In genomic region chr2:3493610-3493997, GRCh38 we compare ENCODE assay signal across 10 cellular contexts. TPM values are rescaled to one million over a fixed set of nuclear protein-coding genes. Genes with fewer than 3 reads are reported as not detected.
A peak's percentile ranks its signal among the peaks of the same experiment; 100 is the strongest.
DNase-seq lines count a peak whose midpoint lies in the region; ATAC-seq and TF ChIP-seq lines count a peak whose summit lies in the region.
"Had no signal": no experiment of that assay in that cellular context is flagged by ENCODE, and none has a peak within 500 bp of the region (broad histone marks: within the 10 kb centered on the region; RNA-seq: fewer than 3 reads in every experiment).

No MANE protein-coding gene starts in this region.

- H3K4me3 Mint-ChIP-seq in nephron = peak overlapping the region; percentile 6 to 43 (median 26)

- TF ChIP-seq CTCF in AG09309 (IDR thresholded peaks at IDR 0.05; ENCODE audit: control insufficient read depth, insufficient read depth, low read depth, low read length, missing control alignments) (no peak), Panc1 (IDR thresholded peaks at IDR 0.05) (no peak), nephron (IDR thresholded peaks at IDR 0.05; ENCODE audit: unreplicated experiment in 3 of 3) (no peak), GM20000 (IDR thresholded peaks at IDR 0.05; ENCODE audit: extremely low read depth, missing control alignments) (no peak)

- no TSS peak for BruUV-seq in Panc1 (replicated peaks; lab: Mats Ljungman, UMichigan)

- ATAC-seq in Panc1 (0 out of 2 replicates have a peak, but pooled peaks have one; percentile 45), HG03135 (IDR thresholded peaks at IDR 0.05; ENCODE audit: unreplicated experiment) (no peak)

- peaks cover 23% of the 10 kb centered on the region for H3K36me3 Mint-ChIP-seq in nephron (ENCODE audit: low read depth)

- DNase-seq in AG09309 (ENCODE audit: low read depth) (no peak), Panc1 (ENCODE audit: low read depth, low spot score) (no peak), fibroblast of gingiva (ENCODE audit: low read depth) (peak; percentile 25), AG20443 (ENCODE audit: low spot score) (no peak), GM20000 (ENCODE audit: low spot score) (no peak)
- no peak for DNase-seq in stimulated activated CD4-positive, alpha-beta T cell treated with anti-CD3 and anti-CD28 coated beads, Interleukin-4, amount 100 ng/mL, for 24 hours

- peak overlapping the region; percentile 22 for H3K4me3 ChIP-seq in AG09309 (ENCODE audit: control insufficient read depth, low read depth, low read length)
- no peak overlapping the region for H3K4me3 ChIP-seq in Panc1 (ENCODE audit: low read depth in 2 of 2, low read length in 2 of 2)
- H3K4me3 ChIP-seq: gastrocnemius medialis had no signal

- POLR2A ChIA-PET in Panc1 (lab: Charles Lee) = interaction anchor here (0.6 kb wide), 1 partner anchor 1380 kb away, joined by 3 read pairs; no protein-coding TSS in a partner anchor

- intact Hi-C loops in Panc1 (cut with micrococcal nuclease; ENCODE audit: unreplicated experiment) = no loop called here

- H3K27ac Mint-ChIP-seq in nephron = peak overlapping the region; percentile 25 to 63 (median 38)

- H3K9me3 ChIP-seq in Panc1 (ENCODE audit: control insufficient read depth, insufficient read depth, low read depth, low read length) = no peaks in the 10 kb centered on the region
- H3K9me3 ChIP-seq: gastrocnemius medialis had no signal

- no peaks in the 10 kb centered on the region for H3K9me3 Mint-ChIP-seq in nephron

- CTCF ChIA-PET in Panc1 (lab: Charles Lee) = no interaction called here

- peaks cover 6% of the 10 kb centered on the region for H3K27me3 Mint-ChIP-seq in nephron (ENCODE audit: low read depth)

- no peaks in the 10 kb centered on the region for H3K27me3 ChIP-seq in Panc1 (ENCODE audit: control insufficient read depth, insufficient read depth, low read length)
- H3K27me3 ChIP-seq: gastrocnemius medialis had no signal

- H3K36me3 ChIP-seq in Panc1 (ENCODE audit: control insufficient read depth, insufficient read depth, low read length) = no peaks in the 10 kb centered on the region; the same call in 1 of the 2 replicates

- H3K4me1 ChIP-seq in Panc1 (ENCODE audit: control insufficient read depth, insufficient read depth, low read length) = no peaks in the 10 kb centered on the region
- H3K4me1 ChIP-seq: gastrocnemius medialis had no signal

- no peak overlapping the region for H3K27ac ChIP-seq in Panc1 (ENCODE audit: low read length)
- H3K27ac ChIP-seq: C4-2B had no signal

- H3K4me1 Mint-ChIP-seq in nephron = peaks cover 60% of the 10 kb centered on the region

- in situ Hi-C loops in Panc1 (cut with HindIII; ENCODE audit: low pct_unique_long_range_greater_than_20kb, low sequenced_read_pairs) = no loop called here

RNA-seq across cellular contexts. Expression of gene ADI1, which starts 25.7 kb away (rescaled TPM):
- total RNA-seq in Panc1 (2021; ENCODE audit: unreplicated experiment) = 42.9 TPM
- polyA plus RNA-seq in Panc1 (2012; ENCODE audit: insufficient read length) = 31.8 TPM
